In genomic region chr17:42980766-42981397, GRCh38 we compare ENCODE assay signal across 8 cellular contexts. TPM values are rescaled to one million over a fixed set of nuclear protein-coding genes. Genes with fewer than 3 reads are reported as not detected.
DNase-seq lines count a peak whose midpoint lies in the region; ATAC-seq, FAIRE-seq and TF ChIP-seq lines count a peak whose summit lies in the region.

No MANE protein-coding gene starts in this region.

- H3K27ac ChIP-seq in A549 (peak overlapping the region; percentile 89 to 96), mucosa of rectum (ENCODE audit: low read depth in 2 of 2, low read length in 2 of 2) (peak overlapping the region; percentile 89 to 90)

- H3K4me1 ChIP-seq in A549 = peaks cover 33% of the 10 kb centered on the region
- H3K4me1 ChIP-seq in endocrine pancreas (ENCODE audit: control insufficient read depth, insufficient read depth, low read length) = peaks cover 11% of the 10 kb centered on the region
- peaks cover 26 to 27% of the 10 kb centered on the region in 2 donors for H3K4me1 ChIP-seq in mucosa of rectum (ENCODE audit: control insufficient read depth in 2 of 2, insufficient read depth in 2 of 2, low read length in 2 of 2)

- peak overlapping the region; percentile 86 for H3K4me3 ChIP-seq in A549
- H3K4me3 ChIP-seq in endocrine pancreas (ENCODE audit: control insufficient read depth, insufficient read depth, low read length) = peak overlapping the region; percentile 67
- peak overlapping the region; percentile 93 to 94 for H3K4me3 ChIP-seq in mucosa of rectum (ENCODE audit: low read length in 2 of 2)

- POLR2A ChIA-PET in A549 (lab: Yijun Ruan, JAX) = interaction anchor here (0.9 to 2.0 kb wide), 3 partner anchors 16 to 21 kb away, joined by 4 to 36 read pairs (median 5); partner anchors contain the start of genes AARSD1 and RPL27

- H3K9me3 ChIP-seq in A549 = no peaks in the 10 kb centered on the region
- H3K9me3 ChIP-seq in endocrine pancreas (ENCODE audit: control insufficient read depth, low read length) = no peaks in the 10 kb centered on the region
- H3K9me3 ChIP-seq in mucosa of rectum (ENCODE audit: control insufficient read depth in 2 of 2, low read length in 2 of 2) = no peaks in the 10 kb centered on the region

- WGBS in A549 (ENCODE audit: missing lambda C conversion rate) = 2% methylated on average over 34 of the region's 67 CpGs

- 0 out of 3 replicates have a peak, but pooled peaks have one; percentile 27 for TF ChIP-seq CTCF in A549 (IDR thresholded peaks at IDR 0.05)

- CTCF ChIA-PET in A549 (lab: Yijun Ruan, JAX) = interaction anchor here (1.0 to 11.1 kb wide), 2 partner anchors 17 to 137 kb away, joined by 4 to 86 read pairs; partner anchors contain the start of genes AOC2 and RPL27

- TF ChIP-seq POLR2A in A549 (IDR thresholded peaks at IDR 0.05; ENCODE audit: low read length) = peak; percentile 40

- H3K9ac ChIP-seq in endocrine pancreas (ENCODE audit: control insufficient read depth, insufficient read depth, low read length) = peak overlapping the region; percentile 84
- H3K9ac ChIP-seq in mucosa of rectum (ENCODE audit: low read depth in 1 of 2, low read length in 2 of 2) = peak overlapping the region; percentile 82 to 89

- H3K27me3 ChIP-seq in endocrine pancreas (ENCODE audit: control insufficient read depth, insufficient read depth, low read length) (no peaks in the 10 kb centered on the region), mucosa of rectum (ENCODE audit: control insufficient read depth in 2 of 2, insufficient read depth in 2 of 2, low read length in 2 of 2) (no peaks in the 10 kb centered on the region)

- no peak for FAIRE-seq in A549 (lab: Jason Lieb, UNC)

- peak; percentile 75 to 76 for DNase-seq in A549 (ENCODE audit: low read depth in 1 of 2, low spot score in 1 of 2)
- peak; percentile 35 to 40 for DNase-seq in NOMO-1 (lab: John Stamatoyannopoulos, UW; ENCODE audit: unreplicated experiment in 2 of 2)
- peak; percentile 5 for DNase-seq in activated CD8-positive, alpha-beta memory T cell treated with anti-CD3 and anti-CD28 coated beads, Interleukin-2, amount 50 U/mL, for 1 hour (ENCODE audit: extremely low read depth)
- DNase-seq in stimulated activated naive CD4-positive, alpha-beta T cell (lab: John Stamatoyannopoulos, UW) = peak in 5 of 6 experiments; percentile 40 to 64 (median 47)

- peak overlapping the region; percentile 95 for H3K4me2 ChIP-seq in A549

- TF ChIP-seq RAD21 in A549 (conservative IDR thresholded peaks at IDR 0.05 in 1 of 2, IDR thresholded peaks at IDR 0.05 in 1 of 2) = peak in 1 of 2 experiments; percentile 40; a peak in 2 of 5 replicates

- TF ChIP-seq EP300 in A549 (IDR thresholded peaks at IDR 0.05) = peak in 1 of 2 experiments; percentile 12; a peak in 1 of 5 replicates

- peak; percentile 82 to 83 for ATAC-seq in A549
- ATAC-seq in GM18520 (IDR thresholded peaks at IDR 0.05; ENCODE audit: unreplicated experiment) = peak; percentile 35
- peak; percentile 40 for ATAC-seq in HG03159 (IDR thresholded peaks at IDR 0.05; ENCODE audit: unreplicated experiment)

- no peaks in the 10 kb centered on the region for H3K36me3 ChIP-seq in endocrine pancreas (ENCODE audit: control insufficient read depth, insufficient read depth, low read length)
- peaks cover under 1 to 11% of the 10 kb centered on the region in 2 donors for H3K36me3 ChIP-seq in mucosa of rectum (ENCODE audit: control insufficient read depth in 2 of 2, insufficient read depth in 2 of 2, low read length in 2 of 2)

TF ChIP-seq in A549, 52 proteins besides CTCF, POLR2A, EP300 and RAD21:
- no peak for TF ChIP-seq FOSL2 (IDR thresholded peaks at IDR 0.05)
- TF ChIP-seq FOSL2 (CRISPR knock-in tag; IDR thresholded peaks at IDR 0.05) = no peak
- TF ChIP-seq HMGXB4 (CRISPR knock-in tag; IDR thresholded peaks at IDR 0.05; ENCODE audit: borderline replicate concordance) = no peak
- TF ChIP-seq JUN (IDR thresholded peaks at IDR 0.05) = peak; percentile 22 to 63; a peak in 3 of 5 replicates
- no peak for TF ChIP-seq EHMT2 (IDR thresholded peaks at IDR 0.05; ENCODE audit: low read depth)
- TF ChIP-seq BCL3 (IDR thresholded peaks at IDR 0.05) = peak; percentile 39; the same call in 2 of the 3 replicates
- peak; percentile 33; the same call in 1 of the 3 replicates for TF ChIP-seq SMC3 (IDR thresholded peaks at IDR 0.05)
- no peak for TF ChIP-seq KDM1A (IDR thresholded peaks at IDR 0.05; ENCODE audit: low read depth)
- TF ChIP-seq KDM5A (IDR thresholded peaks at IDR 0.05) = 0 out of 2 replicates have a peak, but pooled peaks have one; percentile 26
- TF ChIP-seq, protein P1, sequence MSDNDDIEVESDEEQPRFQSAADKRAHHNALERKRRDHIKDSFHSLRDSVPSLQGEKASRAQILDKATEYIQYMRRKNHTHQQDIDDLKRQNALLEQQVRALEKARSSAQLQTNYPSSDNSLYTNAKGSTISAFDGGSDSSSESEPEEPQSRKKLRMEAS (IDR thresholded peaks at IDR 0.05) = 0 out of 2 replicates have a peak, but pooled peaks have one; percentile 27
- no peak for TF ChIP-seq HDAC2 (IDR thresholded peaks at IDR 0.05)
- no peak for TF ChIP-seq ZFP36 (IDR thresholded peaks at IDR 0.05; ENCODE audit: borderline replicate concordance, partially characterized antibody)
- TF ChIP-seq ZC3H11A (IDR thresholded peaks at IDR 0.05) = no peak
- no peak for TF ChIP-seq RCOR1 (IDR thresholded peaks at IDR 0.05; ENCODE audit: low read depth, low read length)
- no peak for TF ChIP-seq POLR2AphosphoS2 (conservative IDR thresholded peaks at IDR 0.05; ENCODE audit: low read length)
- TF ChIP-seq E2F6 (IDR thresholded peaks at IDR 0.05; ENCODE audit: borderline replicate concordance, low read depth) = peak; percentile 46; the same call in 1 of the 2 replicates
TF ChIP-seq in A549: peak in this region for 6.

RNA-seq across cellular contexts. Expression of gene RUNDC1, which starts 0.5 kb away (rescaled TPM):
- 19.1 and 21.4 TPM in 2 replicates for polyA plus RNA-seq in A549 (2011; rRNA removed)
- 14.1 and 14.7 TPM in 2 replicates for polyA plus RNA-seq in A549 (2012; cell fraction: cytosol; rRNA removed)
- polyA plus RNA-seq in A549 (2012; cell fraction: nucleus; rRNA removed) = 17.2 and 17.3 TPM in 2 replicates
- polyA plus RNA-seq in A549 (2017; fragmentation: RNase III; extraction: RNeasy Plus Mini Kit Qiagen cat#74134 plus additional on column Dnase treatment) = 18.7 to 19.7 TPM (median 19.5 TPM) in 3 replicates
- polyA minus RNA-seq in A549 (2011; rRNA and poly(A)+ RNA removed) = 18.3 TPM in 2 replicates

RNA-seq across cellular contexts. Expression of gene PTGES3L, which starts 1.0 kb away (rescaled TPM):
- polyA plus RNA-seq in A549 (2011; rRNA removed) (1.0 and 1.8 TPM in 2 replicates), A549 (2017; fragmentation: RNase III; extraction: RNeasy Plus Mini Kit Qiagen cat#74134 plus additional on column Dnase treatment) (2.7 to 3.5 TPM (median 3.2 TPM) in 3 replicates)
- polyA plus RNA-seq in A549 (2012; cell fraction: cytosol; rRNA removed) = 0.50 and 0.62 TPM in 2 replicates
- 1.1 and 1.3 TPM in 2 replicates for polyA plus RNA-seq in A549 (2012; cell fraction: nucleus; rRNA removed)
- polyA minus RNA-seq in A549 (2011; rRNA and poly(A)+ RNA removed) = 0.58 and 1.5 TPM in 2 replicates

RNA-seq across cellular contexts. Expression of gene AARSD1, which starts 16.6 kb away (rescaled TPM):
- polyA plus RNA-seq in A549 (2011; rRNA removed) = 56.9 and 66.6 TPM in 2 replicates
- polyA plus RNA-seq in A549 (2012; cell fraction: cytosol; rRNA removed) = 65.6 and 74.7 TPM in 2 replicates
- 90.2 and 104 TPM in 2 replicates for polyA plus RNA-seq in A549 (2012; cell fraction: nucleus; rRNA removed)
- polyA plus RNA-seq in A549 (2017; fragmentation: RNase III; extraction: RNeasy Plus Mini Kit Qiagen cat#74134 plus additional on column Dnase treatment) = 70.7 to 82.0 TPM (median 73.0 TPM) in 3 replicates
- 49.3 and 50.5 TPM in 2 replicates for polyA minus RNA-seq in A549 (2011; rRNA and poly(A)+ RNA removed)

RNA-seq across cellular contexts. Expression of gene RPL27, which starts 17.3 kb away (rescaled TPM):
- 5,588 and 5,746 TPM in 2 replicates for polyA plus RNA-seq in A549 (2011; rRNA removed)
- 4,727 and 6,200 TPM in 2 replicates for polyA plus RNA-seq in A549 (2012; cell fraction: cytosol; rRNA removed)
- polyA plus RNA-seq in A549 (2012; cell fraction: nucleus; rRNA removed) = 1,193 and 1,398 TPM in 2 replicates
- 2,894 to 2,977 TPM (median 2,925 TPM) in 3 replicates for polyA plus RNA-seq in A549 (2017; fragmentation: RNase III; extraction: RNeasy Plus Mini Kit Qiagen cat#74134 plus additional on column Dnase treatment)
- 2,117 and 2,446 TPM in 2 replicates for polyA minus RNA-seq in A549 (2011; rRNA and poly(A)+ RNA removed)

RNA-seq across cellular contexts. Expression of gene IFI35, which starts 25.7 kb away (rescaled TPM):
- polyA plus RNA-seq in A549 (2011; rRNA removed) (20.2 and 21.3 TPM in 2 replicates), A549 (2017; fragmentation: RNase III; extraction: RNeasy Plus Mini Kit Qiagen cat#74134 plus additional on column Dnase treatment) (10.6 to 12.9 TPM (median 10.8 TPM) in 3 replicates)
- polyA plus RNA-seq in A549 (2012; cell fraction: cytosol; rRNA removed) = 15.4 and 17.0 TPM in 2 replicates
- 21.1 and 22.2 TPM in 2 replicates for polyA plus RNA-seq in A549 (2012; cell fraction: nucleus; rRNA removed)
- 15.6 and 18.7 TPM in 2 replicates for polyA minus RNA-seq in A549 (2011; rRNA and poly(A)+ RNA removed)

Comparison
In these comparisons a context has a peak if more than half of its experiments do, and no peak if none do; other contexts are left out.
1. Peak in every context shown above with its lines: DNase-seq, ATAC-seq, H3K4me3 ChIP-seq and H3K27ac ChIP-seq.
2. DNase-seq: peak in every context shown above with its lines; median percentile 76 in A549; 47 in stimulated activated naive CD4-positive, alpha-beta T cell; 38 in NOMO-1; 5 in activated CD8-positive, alpha-beta memory T cell treated with anti-CD3 and anti-CD28 coated beads, Interleukin-2, amount 50 U/mL, for 1 hour.